20 cellular contexts compared by ENCODE assay signal in genomic region chr6:167504412-167504961, GRCh38.
"Had no signal": no experiment of that assay in that cellular context is flagged by ENCODE, and none has a peak within 500 bp of the region (broad histone marks: within the 10 kb centered on the region; RNA-seq: fewer than 3 reads in every experiment).

No MANE protein-coding gene starts in this region.

- H3K9me3 ChIP-seq: body of pancreas, uterus had no signal

- H3K4me3 ChIP-seq: body of pancreas, uterus had no signal

- DNase-seq: activated B cell treated with CpG ODN at 0.5 μM for 24 hours; activated CD4-positive, alpha-beta memory T cell treated with anti-CD3 and anti-CD28 coated beads, Interleukin-2, amount 10 ng/mL, durations not matched to agents 7 days and 5 days; activated CD4-positive, alpha-beta T cell treated with anti-CD3 and anti-CD28 coated beads for 4 hours; activated gamma-delta T cell; activated naive CD4-positive, alpha-beta T cell treated with anti-CD3 and anti-CD28 coated beads, Interleukin-2, amount 50 U/mL, for 16 hours; activated T-cell treated with anti-CD3 and anti-CD28 coated beads for 4 hours; anterior cingulate cortex; body of pancreas; foreskin fibroblast; hippocampal formation; kidney glomerular epithelial cell; midbrain; occipital lobe; stimulated activated CD4-positive, alpha-beta T cell treated with anti-CD3 and anti-CD28 coated beads, Interleukin-2, amount 100 ng/mL, for 48 hours; stimulated activated CD8-positive, alpha-beta memory T cell treated with anti-CD3 and anti-CD28 coated beads, Interleukin-4, amount 100 ng/mL, for 48 hours; stimulated activated naive B cell treated with anti-CD40 and anti-IgM and Interleukin-4, amounts not matched to agents 10 μg/mL and 1 μg/mL and 100 μg/mL, for 72 hours; T-helper 1 cell; trophoblast cell; uterus had no signal

- H3K36me3 ChIP-seq: uterus had no signal

- H3K4me1 ChIP-seq: uterus had no signal

- ATAC-seq: body of pancreas; natural killer cell treated with Interleukin-12 subunit alpha and Interleukin-12 subunit beta and Interleukin-15 and Interleukin-18, amount 100 ng/mL, for 72 hours; stimulated activated naive B cell treated with anti-CD40 and anti-IgM and Interleukin-4, amounts not matched to agents 10 μg/mL and 1 μg/mL and 100 μg/mL, for 72 hours had no signal

- H3K27ac ChIP-seq: body of pancreas, uterus had no signal

- H3K27me3 ChIP-seq: body of pancreas, uterus had no signal
